Comparison of ENCODE assay signal across 33 cellular contexts in the genomic region with DNA sequence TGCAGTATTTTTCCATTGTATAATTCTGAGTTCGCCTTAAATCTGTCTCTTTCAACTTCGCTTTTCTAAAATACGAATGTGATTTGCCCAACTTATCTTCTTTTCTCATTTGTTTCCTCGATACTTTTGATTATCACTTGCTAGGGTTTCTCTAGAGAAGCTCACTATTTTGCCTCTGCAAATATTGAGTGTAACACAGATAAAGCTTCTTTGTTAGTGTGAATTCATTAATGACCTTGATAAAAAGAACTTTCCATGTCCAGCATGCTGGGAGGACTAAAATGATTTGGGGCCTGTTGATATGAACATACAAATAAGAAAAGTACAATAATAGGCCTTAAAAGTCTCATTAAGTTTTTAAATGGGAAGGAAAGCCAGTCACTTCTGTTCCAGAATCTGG.
"Had no signal": no experiment of that assay in that cellular context is flagged by ENCODE, and none has a peak within 500 bp of the region (broad histone marks: within the 10 kb centered on the region; RNA-seq: fewer than 3 reads in every experiment).

No MANE protein-coding gene starts in this region.

- H3K36me3 ChIP-seq: ascending aorta, cardiac muscle cell, colonic mucosa, gastrocnemius medialis, sigmoid colon, stomach, suprapubic skin, transverse colon, uterus had no signal

- H3K27ac ChIP-seq: ascending aorta, cardiac muscle cell, colonic mucosa, gastrocnemius medialis, sigmoid colon, transverse colon, uterus had no signal

- H3K27me3 ChIP-seq: ascending aorta, colonic mucosa, dorsolateral prefrontal cortex, gastrocnemius medialis, sigmoid colon, stomach, suprapubic skin, transverse colon, uterus had no signal

- H3K9me3 Mint-ChIP-seq: brain; nephron progenitor cell; stimulated activated memory B cell treated with anti-CD40 and anti-IgM and Interleukin-4, amounts not matched to agents 10 μg/mL and 1 μg/mL and 100 μg/mL, for 72 hours had no signal

- H3K4me1 Mint-ChIP-seq: activated CD8-positive, alpha-beta memory T cell treated with anti-CD3 and anti-CD28 coated beads, Interleukin-2, amount 10 ng/mL, durations not matched to agents 7 days and 5 days; activated naive CD8-positive, alpha-beta T cell treated with anti-CD3 and anti-CD28 coated beads for 36 hours; stimulated activated memory B cell treated with anti-CD40 and anti-IgM and Interleukin-4, amounts not matched to agents 10 μg/mL and 1 μg/mL and 100 μg/mL, for 72 hours had no signal

- H3K4me3 Mint-ChIP-seq: activated CD4-positive, alpha-beta T cell treated with anti-CD3 and anti-CD28 coated beads for 36 hours; activated CD8-positive, alpha-beta memory T cell treated with anti-CD3 and anti-CD28 coated beads, Interleukin-2, amount 10 ng/mL, durations not matched to agents 7 days and 5 days; activated CD8-positive, alpha-beta T cell treated with anti-CD3 and anti-CD28 coated beads, Interleukin-2, amount 10 ng/mL, durations not matched to agents 7 days and 5 days; activated naive CD4-positive, alpha-beta T cell treated with anti-CD3 and anti-CD28 coated beads for 36 hours; activated naive CD8-positive, alpha-beta T cell treated with anti-CD3 and anti-CD28 coated beads for 36 hours; activated T-cell treated with anti-CD3 and anti-CD28 coated beads, Interleukin-2, amount 50 U/mL, for 72 hours; brain; nephron progenitor cell; stimulated activated memory B cell treated with anti-CD40 and anti-IgM and Interleukin-4, amounts not matched to agents 10 μg/mL and 1 μg/mL and 100 μg/mL, for 72 hours; T-helper 2 cell treated with Interferon-gamma antibody and Interleukin-4, amounts not matched to agents 5 μg/mL and 100 μg/mL, for 36 hours had no signal

- DNase-seq: activated CD4-positive, alpha-beta T cell treated with anti-CD3 and anti-CD28 coated beads for 36 hours; activated CD4-positive, CD25-positive, alpha-beta regulatory T cell; activated CD8-positive, alpha-beta memory T cell treated with anti-CD3 and anti-CD28 coated beads, Interleukin-2, amount 10 ng/mL, durations not matched to agents 7 days and 5 days; activated CD8-positive, alpha-beta T cell treated with anti-CD3 and anti-CD28 coated beads, Interleukin-2, amount 10 ng/mL, durations not matched to agents 7 days and 5 days; activated effector memory CD4-positive, alpha-beta T cell treated with Interleukin-2 at 50 U/mL for 16 hours; activated naive CD4-positive, alpha-beta T cell treated with anti-CD3 and anti-CD28 coated beads for 36 hours; activated naive CD8-positive, alpha-beta T cell treated with anti-CD3 and anti-CD28 coated beads for 36 hours; activated T-cell treated with anti-CD3 and anti-CD28 coated beads, Interleukin-2, amount 50 U/mL, for 72 hours; cerebellar nuclear complex; colonic mucosa; dorsolateral prefrontal cortex; effector memory CD4-positive, alpha-beta T cell; erythroblast; gastrocnemius medialis; glutamatergic neuron; left ventricle myocardium superior; nephron progenitor cell; sigmoid colon; small intestine; stimulated activated CD4-positive, alpha-beta T cell treated with anti-CD3 and anti-CD28 coated beads, Interleukin-1b, Interleukin-23, amount 100 ng/mL, for 48 hours; stimulated activated CD4-positive, alpha-beta T cell treated with anti-CD3 and anti-CD28 coated beads, Interleukin-4, amount 100 ng/mL, for 4 hours; stimulated activated CD8-positive, alpha-beta memory T cell treated with anti-CD3 and anti-CD28 coated beads, Interleukin-4, amount 100 ng/mL, for 48 hours; stomach; T-helper 1 cell; transverse colon; uterus had no signal

- H3K4me3 ChIP-seq: ascending aorta, cardiac muscle cell, colonic mucosa, dorsolateral prefrontal cortex, gastrocnemius medialis, sigmoid colon, stomach, suprapubic skin, transverse colon, uterus had no signal

- H3K36me3 Mint-ChIP-seq: activated CD8-positive, alpha-beta memory T cell treated with anti-CD3 and anti-CD28 coated beads, Interleukin-2, amount 10 ng/mL, durations not matched to agents 7 days and 5 days; activated naive CD8-positive, alpha-beta T cell treated with anti-CD3 and anti-CD28 coated beads for 36 hours; brain; stimulated activated memory B cell treated with anti-CD40 and anti-IgM and Interleukin-4, amounts not matched to agents 10 μg/mL and 1 μg/mL and 100 μg/mL, for 72 hours had no signal

- H3K4me1 ChIP-seq: ascending aorta, colonic mucosa, suprapubic skin, transverse colon, uterus had no signal

- H3K27me3 Mint-ChIP-seq: activated CD4-positive, alpha-beta T cell treated with anti-CD3 and anti-CD28 coated beads for 36 hours; activated CD8-positive, alpha-beta memory T cell treated with anti-CD3 and anti-CD28 coated beads, Interleukin-2, amount 10 ng/mL, durations not matched to agents 7 days and 5 days; activated naive CD8-positive, alpha-beta T cell treated with anti-CD3 and anti-CD28 coated beads for 36 hours; progenitor cell of endocrine pancreas; stimulated activated memory B cell treated with anti-CD40 and anti-IgM and Interleukin-4, amounts not matched to agents 10 μg/mL and 1 μg/mL and 100 μg/mL, for 72 hours had no signal

- H3K9me3 ChIP-seq: ascending aorta, colonic mucosa, gastrocnemius medialis, sigmoid colon, stomach, suprapubic skin, transverse colon, uterus had no signal

- H3K27ac Mint-ChIP-seq: activated CD4-positive, alpha-beta T cell treated with anti-CD3 and anti-CD28 coated beads for 36 hours; activated CD8-positive, alpha-beta memory T cell treated with anti-CD3 and anti-CD28 coated beads, Interleukin-2, amount 10 ng/mL, durations not matched to agents 7 days and 5 days; activated CD8-positive, alpha-beta T cell treated with anti-CD3 and anti-CD28 coated beads, Interleukin-2, amount 10 ng/mL, durations not matched to agents 7 days and 5 days; activated naive CD4-positive, alpha-beta T cell treated with anti-CD3 and anti-CD28 coated beads for 36 hours; activated naive CD8-positive, alpha-beta T cell treated with anti-CD3 and anti-CD28 coated beads for 36 hours; activated T-cell treated with anti-CD3 and anti-CD28 coated beads, Interleukin-2, amount 50 U/mL, for 72 hours; nephron progenitor cell; stimulated activated memory B cell treated with anti-CD40 and anti-IgM and Interleukin-4, amounts not matched to agents 10 μg/mL and 1 μg/mL and 100 μg/mL, for 72 hours; T-helper 2 cell treated with Interferon-gamma antibody and Interleukin-4, amounts not matched to agents 5 μg/mL and 100 μg/mL, for 36 hours had no signal
